ENCODE assay signal across 8 cellular contexts in genomic region chr19:14005381-14006084, GRCh38. TPM values are rescaled to one million over a fixed set of nuclear protein-coding genes. Genes with fewer than 3 reads are reported as not detected.
DNase-seq lines count a peak whose midpoint lies in the region; ATAC-seq and TF ChIP-seq lines count a peak whose summit lies in the region.

No MANE protein-coding gene starts in this region.

- H3K4me1 ChIP-seq in esophagus muscularis mucosa: peaks cover 23 to 41% (median 38%) of the 10 kb centered on the region in 4 donors

- ATAC-seq in GM19328 (IDR thresholded peaks at IDR 0.05; ENCODE audit: unreplicated experiment): peak; percentile 30

- H3K27me3 Mint-ChIP-seq in activated T-cell treated with anti-CD3 and anti-CD28 coated beads, Interleukin-2, amount 50 U/mL, for 24 hours: no peaks in the 10 kb centered on the region

- no peaks in the 10 kb centered on the region for H3K27me3 ChIP-seq in esophagus muscularis mucosa

- peak; percentile 54 to 64 for DNase-seq in AML-193 (lab: John Stamatoyannopoulos, UW)
- peak in 71 of 76 experiments; percentile 30 to 95 (median 83) for DNase-seq in HUDEP-2 (lab: John Stamatoyannopoulos, UW; ENCODE audit: unreplicated experiment in 76 of 76)
- DNase-seq in OCI-M2 (lab: John Stamatoyannopoulos, UW; ENCODE audit: unreplicated experiment): peak; percentile 88
- peak; percentile 91 for DNase-seq in activated T-cell treated with anti-CD3 and anti-CD28 coated beads, Interleukin-2, amount 50 U/mL, for 24 hours
- peak; percentile 97 for DNase-seq in esophagus muscularis mucosa (ENCODE audit: extremely low spot score)
- DNase-seq in myocyte (ENCODE audit: low read depth): peak; percentile 80
- DNase-seq in stimulated activated CD8-positive, alpha-beta memory T cell treated with anti-CD3 and anti-CD28 coated beads, Interleukin-4, amount 100 ng/mL, for 48 hours: peak; percentile 96

- H3K9me3 Mint-ChIP-seq in activated T-cell treated with anti-CD3 and anti-CD28 coated beads, Interleukin-2, amount 50 U/mL, for 24 hours: no peaks in the 10 kb centered on the region

- no peak for TF ChIP-seq POLR2A in esophagus muscularis mucosa (IDR thresholded peaks at IDR 0.05; ENCODE audit: low read depth)

- peak overlapping the region; percentile 90 for H3K4me3 Mint-ChIP-seq in activated T-cell treated with anti-CD3 and anti-CD28 coated beads, Interleukin-2, amount 50 U/mL, for 24 hours

- no peak for TF ChIP-seq CTCF in esophagus muscularis mucosa (IDR thresholded peaks at IDR 0.05)

- H3K9me3 ChIP-seq in esophagus muscularis mucosa: no peaks in the 10 kb centered on the region

- peak overlapping the region; percentile 78 to 98 (median 86) for H3K4me3 ChIP-seq in esophagus muscularis mucosa

- H3K27ac Mint-ChIP-seq in activated T-cell treated with anti-CD3 and anti-CD28 coated beads, Interleukin-2, amount 50 U/mL, for 24 hours: peak overlapping the region; percentile 99

- H3K27ac ChIP-seq in esophagus muscularis mucosa (replicated peaks in 1 of 4): peak overlapping the region; percentile 97 to 100 (median 99)

- WGBS in esophagus muscularis mucosa: 59% methylated on average over 5 of the region's 50 CpGs

- H3K4me1 Mint-ChIP-seq in activated T-cell treated with anti-CD3 and anti-CD28 coated beads, Interleukin-2, amount 50 U/mL, for 24 hours (ENCODE audit: low read depth): peaks cover 50% of the 10 kb centered on the region

- TF ChIP-seq EP300 in esophagus muscularis mucosa (IDR thresholded peaks at IDR 0.05): no peak

- intact Hi-C loops in esophagus muscularis mucosa (cut with DNase I): loop anchor here (2.0 kb wide), 1 partner anchor 69 kb away; no protein-coding TSS in a partner anchor

- H3K36me3 ChIP-seq in esophagus muscularis mucosa: no peaks in the 10 kb centered on the region

- peaks cover 12% of the 10 kb centered on the region for H3K36me3 Mint-ChIP-seq in activated T-cell treated with anti-CD3 and anti-CD28 coated beads, Interleukin-2, amount 50 U/mL, for 24 hours (ENCODE audit: low read depth)

RNA-seq across cellular contexts. Expression of gene RFX1, which starts 0.6 kb away (rescaled TPM):
- total RNA-seq in esophagus muscularis mucosa: 1 to 10 TPM; 2.9 to 8.9 (median 4.5) TPM
- total RNA-seq in myocyte: 2.0 and 2.5 TPM in 2 replicates
- polyA plus RNA-seq in myocyte (2012): 7.4 TPM

RNA-seq across cellular contexts. Expression of gene RLN3, which starts 22.4 kb away (rescaled TPM):
- total RNA-seq in esophagus muscularis mucosa: not detected
- not detected in 2 replicates for total RNA-seq in myocyte
- polyA plus RNA-seq in myocyte (2012): not detected

RNA-seq across cellular contexts. Expression of gene IL27RA, which starts 26.0 kb away (rescaled TPM):
- total RNA-seq in esophagus muscularis mucosa (1 to 10 TPM; 3.0 to 5.5 (median 4.5) TPM), myocyte (0.32 TPM in 1 of 2 replicates, not detected in the other)
- 0.78 TPM for polyA plus RNA-seq in myocyte (2012)

RNA-seq across cellular contexts. Expression of gene DCAF15, which starts 53.2 kb away (rescaled TPM):
- total RNA-seq in esophagus muscularis mucosa: 10 to 100 TPM in 3 of 4 donors, 1 to 10 TPM in 1; 9.8 to 23.9 (median 13.4) TPM
- total RNA-seq in myocyte: 13.7 and 15.8 TPM in 2 replicates
- 20.7 TPM for polyA plus RNA-seq in myocyte (2012)

RNA-seq across cellular contexts. Expression of gene PALM3, which starts 56.3 kb away (rescaled TPM):
- total RNA-seq in esophagus muscularis mucosa (under 1 TPM in 2 of 4 donors, not detected in 2; 0.32 to 0.42 TPM), myocyte (not detected in 2 replicates)
- polyA plus RNA-seq in myocyte (2012): 0.21 TPM

Comparison
In these comparisons a context has a peak if more than half of its experiments do, and no peak if none do; other contexts are left out.
1. Peak in every context shown above with its lines: DNase-seq, ATAC-seq, H3K4me3 ChIP-seq and H3K27ac ChIP-seq.